1 cellular context compared by ENCODE assay signal in the genomic region with DNA sequence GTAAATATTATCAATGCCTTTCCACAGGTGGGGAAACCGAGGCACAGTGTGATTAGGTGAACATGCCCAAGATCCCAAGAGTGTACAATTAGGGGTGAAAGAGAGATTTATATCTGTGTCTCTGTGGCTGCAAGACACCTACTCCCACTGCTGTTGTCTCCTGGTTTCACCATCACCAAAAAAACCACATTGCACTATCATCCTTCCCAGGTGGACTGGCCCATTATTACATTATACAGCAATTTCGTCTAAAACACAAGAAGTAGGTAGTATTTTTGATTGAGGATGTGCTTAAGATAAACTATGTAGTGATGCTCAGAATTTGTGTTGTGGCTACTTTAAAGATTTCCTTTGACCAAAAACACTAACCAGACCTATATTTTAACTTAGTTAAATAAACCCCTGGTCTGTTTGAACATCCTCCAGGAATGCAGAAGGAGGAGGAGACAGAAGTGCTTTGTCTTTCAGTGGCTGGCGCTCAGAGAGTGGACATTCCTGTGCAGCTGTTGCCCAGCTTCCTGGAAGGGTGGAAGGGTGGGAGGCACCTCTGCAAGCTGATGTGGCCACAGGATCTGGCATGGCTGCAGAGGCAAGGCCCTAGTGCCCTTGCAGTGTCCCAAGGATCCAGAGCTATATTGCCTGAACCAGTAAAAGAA.
TF ChIP-seq lines count a peak whose summit lies in the region.

No MANE protein-coding gene starts in this region.

TF ChIP-seq in HepG2, 621 proteins besides CTCF, POLR2A, EP300 and RAD21 (continued from another document and continues in another):
- TF ChIP-seq ZGPAT (CRISPR knock-in tag; IDR thresholded peaks at IDR 0.05), result peak; percentile 57
- peak; percentile 84; the same call in 1 of the 2 replicates for TF ChIP-seq ZNF644 (CRISPR knock-in tag; IDR thresholded peaks at IDR 0.05; ENCODE audit: low read depth)
- TF ChIP-seq TEAD3 (CRISPR knock-in tag; optimal IDR thresholded peaks at IDR 0.05; ENCODE audit: borderline replicate concordance), result peak; percentile 97
- no peak for TF ChIP-seq CAMTA2 (CRISPR knock-in tag; IDR thresholded peaks at IDR 0.05; ENCODE audit: borderline replicate concordance)
- TF ChIP-seq BRD4 (CRISPR knock-in tag; IDR thresholded peaks at IDR 0.05), result 0 out of 2 replicates have a peak, but pooled peaks have one; percentile 26
- no peak for TF ChIP-seq GTF2F1 (IDR thresholded peaks at IDR 0.05; ENCODE audit: low read length)
- peak; percentile 66 for TF ChIP-seq ETV5 (CRISPR knock-in tag; IDR thresholded peaks at IDR 0.05; ENCODE audit: borderline replicate concordance)
- no peak for TF ChIP-seq ZNF572 (CRISPR knock-in tag; IDR thresholded peaks at IDR 0.05)
- TF ChIP-seq CREM (IDR thresholded peaks at IDR 0.05), result peak; percentile 16; the same call in 1 of the 2 replicates
- no peak for TF ChIP-seq CREM (CRISPR knock-in tag; IDR thresholded peaks at IDR 0.05)
- TF ChIP-seq ZNF687 (CRISPR knock-in tag; IDR thresholded peaks at IDR 0.05), result peak; percentile 68
- TF ChIP-seq E2F2 (CRISPR knock-in tag; IDR thresholded peaks at IDR 0.05; ENCODE audit: borderline replicate concordance), result no peak
- TF ChIP-seq SNRNP70 (IDR thresholded peaks at IDR 0.05; ENCODE audit: low read depth, low read length), result no peak
- TF ChIP-seq, protein P1, sequence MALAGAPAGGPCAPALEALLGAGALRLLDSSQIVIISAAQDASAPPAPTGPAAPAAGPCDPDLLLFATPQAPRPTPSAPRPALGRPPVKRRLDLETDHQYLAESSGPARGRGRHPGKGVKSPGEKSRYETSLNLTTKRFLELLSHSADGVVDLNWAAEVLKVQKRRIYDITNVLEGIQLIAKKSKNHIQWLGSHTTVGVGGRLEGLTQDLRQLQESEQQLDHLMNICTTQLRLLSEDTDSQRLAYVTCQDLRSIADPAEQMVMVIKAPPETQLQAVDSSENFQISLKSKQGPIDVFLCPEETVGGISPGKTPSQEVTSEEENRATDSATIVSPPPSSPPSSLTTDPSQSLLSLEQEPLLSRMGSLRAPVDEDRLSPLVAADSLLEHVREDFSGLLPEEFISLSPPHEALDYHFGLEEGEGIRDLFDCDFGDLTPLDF (CRISPR knock-in tag; IDR thresholded peaks at IDR 0.05), result no peak
- TF ChIP-seq NONO (IDR thresholded peaks at IDR 0.05), result no peak
- TF ChIP-seq NONO (CRISPR knock-in tag; conservative IDR thresholded peaks at IDR 0.05), result peak; percentile 44; the same call in 1 of the 2 replicates
- TF ChIP-seq RCOR2 (CRISPR knock-in tag; IDR thresholded peaks at IDR 0.05), result peak; percentile 90
- no peak for TF ChIP-seq ZFP36L2 (CRISPR knock-in tag; IDR thresholded peaks at IDR 0.05)
- no peak for TF ChIP-seq NKX3-1 (CRISPR knock-in tag; IDR thresholded peaks at IDR 0.05)
- peak; percentile 37; the same call in 1 of the 2 replicates for TF ChIP-seq IKZF5 (CRISPR knock-in tag; IDR thresholded peaks at IDR 0.05)
- peak; percentile 56; the same call in 1 of the 2 replicates for TF ChIP-seq NFKBIZ (CRISPR knock-in tag; IDR thresholded peaks at IDR 0.05)
- TF ChIP-seq ATF5 (CRISPR knock-in tag; IDR thresholded peaks at IDR 0.05; ENCODE audit: low read depth), result no peak
- 0 out of 2 replicates have a peak, but pooled peaks have one; percentile 42 for TF ChIP-seq RFXANK (CRISPR knock-in tag; IDR thresholded peaks at IDR 0.05)
- no peak for TF ChIP-seq HMGXB4 (CRISPR knock-in tag; IDR thresholded peaks at IDR 0.05; ENCODE audit: borderline replicate concordance in 1 of 2, low read depth in 1 of 2)
- peak; percentile 87 for TF ChIP-seq ZBTB33 (CRISPR knock-in tag; IDR thresholded peaks at IDR 0.05)
- TF ChIP-seq POGZ (CRISPR knock-in tag; IDR thresholded peaks at IDR 0.05), result peak; percentile 52; the same call in 1 of the 2 replicates
- TF ChIP-seq, protein P2, sequence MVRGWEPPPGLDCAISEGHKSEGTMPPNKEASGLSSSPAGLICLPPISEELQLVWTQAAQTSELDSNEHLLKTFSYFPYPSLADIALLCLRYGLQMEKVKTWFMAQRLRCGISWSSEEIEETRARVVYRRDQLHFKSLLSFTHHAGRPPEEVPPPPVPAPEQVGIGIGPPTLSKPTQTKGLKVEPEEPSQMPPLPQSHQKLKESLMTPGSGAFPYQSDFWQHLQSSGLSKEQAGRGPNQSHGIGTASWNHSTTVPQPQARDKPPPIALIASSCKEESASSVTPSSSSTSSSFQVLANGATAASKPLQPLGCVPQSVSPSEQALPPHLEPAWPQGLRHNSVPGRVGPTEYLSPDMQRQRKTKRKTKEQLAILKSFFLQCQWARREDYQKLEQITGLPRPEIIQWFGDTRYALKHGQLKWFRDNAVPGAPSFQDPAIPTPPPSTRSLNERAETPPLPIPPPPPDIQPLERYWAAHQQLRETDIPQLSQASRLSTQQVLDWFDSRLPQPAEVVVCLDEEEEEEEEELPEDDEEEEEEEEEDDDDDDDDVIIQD (CRISPR knock-in tag; IDR thresholded peaks at IDR 0.05; ENCODE audit: low read depth), result 0 out of 2 replicates have a peak, but pooled peaks have one; percentile 59
- TF ChIP-seq, protein P3, sequence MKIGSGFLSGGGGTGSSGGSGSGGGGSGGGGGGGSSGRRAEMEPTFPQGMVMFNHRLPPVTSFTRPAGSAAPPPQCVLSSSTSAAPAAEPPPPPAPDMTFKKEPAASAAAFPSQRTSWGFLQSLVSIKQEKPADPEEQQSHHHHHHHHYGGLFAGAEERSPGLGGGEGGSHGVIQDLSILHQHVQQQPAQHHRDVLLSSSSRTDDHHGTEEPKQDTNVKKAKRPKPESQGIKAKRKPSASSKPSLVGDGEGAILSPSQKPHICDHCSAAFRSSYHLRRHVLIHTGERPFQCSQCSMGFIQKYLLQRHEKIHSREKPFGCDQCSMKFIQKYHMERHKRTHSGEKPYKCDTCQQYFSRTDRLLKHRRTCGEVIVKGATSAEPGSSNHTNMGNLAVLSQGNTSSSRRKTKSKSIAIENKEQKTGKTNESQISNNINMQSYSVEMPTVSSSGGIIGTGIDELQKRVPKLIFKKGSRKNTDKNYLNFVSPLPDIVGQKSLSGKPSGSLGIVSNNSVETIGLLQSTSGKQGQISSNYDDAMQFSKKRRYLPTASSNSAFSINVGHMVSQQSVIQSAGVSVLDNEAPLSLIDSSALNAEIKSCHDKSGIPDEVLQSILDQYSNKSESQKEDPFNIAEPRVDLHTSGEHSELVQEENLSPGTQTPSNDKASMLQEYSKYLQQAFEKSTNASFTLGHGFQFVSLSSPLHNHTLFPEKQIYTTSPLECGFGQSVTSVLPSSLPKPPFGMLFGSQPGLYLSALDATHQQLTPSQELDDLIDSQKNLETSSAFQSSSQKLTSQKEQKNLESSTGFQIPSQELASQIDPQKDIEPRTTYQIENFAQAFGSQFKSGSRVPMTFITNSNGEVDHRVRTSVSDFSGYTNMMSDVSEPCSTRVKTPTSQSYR (CRISPR knock-in tag; IDR thresholded peaks at IDR 0.05; ENCODE audit: borderline replicate concordance), result no peak
- TF ChIP-seq, protein P4, sequence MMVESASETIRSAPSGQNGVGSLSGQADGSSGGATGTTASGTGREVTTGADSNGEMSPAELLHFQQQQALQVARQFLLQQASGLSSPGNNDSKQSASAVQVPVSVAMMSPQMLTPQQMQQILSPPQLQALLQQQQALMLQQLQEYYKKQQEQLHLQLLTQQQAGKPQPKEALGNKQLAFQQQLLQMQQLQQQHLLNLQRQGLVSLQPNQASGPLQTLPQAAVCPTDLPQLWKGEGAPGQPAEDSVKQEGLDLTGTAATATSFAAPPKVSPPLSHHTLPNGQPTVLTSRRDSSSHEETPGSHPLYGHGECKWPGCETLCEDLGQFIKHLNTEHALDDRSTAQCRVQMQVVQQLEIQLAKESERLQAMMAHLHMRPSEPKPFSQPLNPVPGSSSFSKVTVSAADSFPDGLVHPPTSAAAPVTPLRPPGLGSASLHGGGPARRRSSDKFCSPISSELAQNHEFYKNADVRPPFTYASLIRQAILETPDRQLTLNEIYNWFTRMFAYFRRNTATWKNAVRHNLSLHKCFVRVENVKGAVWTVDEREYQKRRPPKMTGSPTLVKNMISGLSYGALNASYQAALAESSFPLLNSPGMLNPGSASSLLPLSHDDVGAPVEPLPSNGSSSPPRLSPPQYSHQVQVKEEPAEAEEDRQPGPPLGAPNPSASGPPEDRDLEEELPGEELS (CRISPR knock-in tag; IDR thresholded peaks at IDR 0.05), result peak; percentile 69
